In the genomic region with DNA sequence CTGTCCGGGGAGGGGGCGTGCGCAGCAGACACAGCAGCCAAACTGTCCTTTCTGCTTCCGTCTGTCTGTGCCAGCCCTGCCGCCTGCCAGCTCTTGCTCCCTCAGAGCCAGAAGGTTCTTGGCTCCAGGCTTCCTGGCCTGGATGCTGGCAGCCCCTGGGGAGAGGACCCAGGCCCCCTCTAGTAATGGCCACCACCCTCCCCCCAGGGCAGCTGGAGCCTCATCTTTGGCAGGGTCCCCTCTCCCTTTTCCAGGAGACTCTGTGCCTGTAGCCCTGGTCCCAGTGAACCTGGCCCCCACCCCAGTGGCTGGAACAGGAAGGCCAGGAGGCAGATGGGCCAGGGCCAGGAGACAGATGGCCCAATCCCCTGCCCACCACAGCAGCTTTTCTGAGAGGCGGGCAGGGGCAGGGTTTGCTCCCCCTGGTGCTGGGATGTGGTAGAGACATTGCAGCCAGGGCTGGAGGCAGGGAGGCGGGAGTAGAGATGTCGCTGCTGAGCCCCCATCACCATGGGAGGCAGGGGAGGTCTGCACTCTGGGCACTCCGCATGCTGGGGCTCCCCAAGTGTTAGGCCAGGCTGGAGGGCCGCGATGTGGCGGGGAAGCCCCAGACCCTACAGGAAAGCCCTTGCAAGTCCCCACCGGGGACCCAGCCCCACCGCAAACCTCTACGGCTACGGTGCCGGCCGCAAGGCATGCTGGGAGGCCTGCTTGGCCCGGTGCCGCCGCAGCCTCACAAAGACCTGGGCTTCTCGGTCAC, we compare ENCODE assay signal across 8 cellular contexts. TPM values are rescaled to one million over a fixed set of nuclear protein-coding genes. Genes with fewer than 3 reads are reported as not detected.
DNase-seq lines count a peak whose midpoint lies in the region; ATAC-seq, FAIRE-seq and TF ChIP-seq lines count a peak whose summit lies in the region.

No MANE protein-coding gene starts in this region.

- peak overlapping the region; percentile 53 for H3K4me3 Mint-ChIP-seq in activated CD4-positive, alpha-beta T cell treated with anti-CD3 and anti-CD28 coated beads for 36 hours
- H3K4me3 Mint-ChIP-seq in central memory CD8-positive, alpha-beta T cell: peak overlapping the region; percentile 23

- DNase-seq in GM12892 (ENCODE audit: insufficient read length): peak; percentile 79
- peak; percentile 49 for DNase-seq in NCI-H2107 treated with DMSO at 0.1 percent for 48 hours (lab: John Stamatoyannopoulos, UW; ENCODE audit: unreplicated experiment)
- peak; percentile 85 for DNase-seq in activated CD4-positive, alpha-beta T cell treated with anti-CD3 and anti-CD28 coated beads for 36 hours
- DNase-seq in central memory CD8-positive, alpha-beta T cell (ENCODE audit: low spot score in 2 of 2): peak; percentile 29 to 59
- DNase-seq in stimulated activated CD4-positive, alpha-beta T cell treated with anti-CD3 and anti-CD28 coated beads, Interleukin-4, amount 100 ng/mL, for 1 hour: peak; percentile 72

- H3K27me3 ChIP-seq in layer of hippocampus (ENCODE audit: control insufficient read depth, insufficient read depth, low read length): no peaks in the 10 kb centered on the region

- ATAC-seq in activated CD4-positive, alpha-beta T cell treated with anti-CD3 and anti-CD28 coated beads for 36 hours: peak; percentile 75
- ATAC-seq in central memory CD8-positive, alpha-beta T cell (replicated peaks; ENCODE audit: extremely low read depth, poor library complexity, severe bottlenecking): peak; percentile 45
- ATAC-seq in HG02610 (IDR thresholded peaks at IDR 0.05; ENCODE audit: unreplicated experiment) (no peak), HG02840 (IDR thresholded peaks at IDR 0.05; ENCODE audit: low FRiP score, unreplicated experiment) (no peak)

- FAIRE-seq in GM12892 (lab: Jason Lieb, UNC): no peak

- no peaks in the 10 kb centered on the region for H3K9me3 Mint-ChIP-seq in activated CD4-positive, alpha-beta T cell treated with anti-CD3 and anti-CD28 coated beads for 36 hours (ENCODE audit: low read depth)
- no peaks in the 10 kb centered on the region for H3K9me3 Mint-ChIP-seq in central memory CD8-positive, alpha-beta T cell

- H3K4me1 Mint-ChIP-seq in activated CD4-positive, alpha-beta T cell treated with anti-CD3 and anti-CD28 coated beads for 36 hours: peaks cover 14% of the 10 kb centered on the region
- peaks cover 6% of the 10 kb centered on the region for H3K4me1 Mint-ChIP-seq in central memory CD8-positive, alpha-beta T cell

- CTCF ChIA-PET in activated CD4-positive, alpha-beta T cell treated with anti-CD3 and anti-CD28 coated beads for 36 hours (lab: Charles Lee): interaction anchor here (0.6 to 4.1 kb wide), 33 partner anchors 8 to 505 kb away, joined by 3 to 22 read pairs (median 4); a partner anchor contains a TSS

- intact Hi-C loops in activated CD4-positive, alpha-beta T cell treated with anti-CD3 and anti-CD28 coated beads for 36 hours (cut with DNase I, micrococcal nuclease): loop anchor here (1.0 to 5.0 kb wide), 5 partner anchors 28 to 74 kb away; a partner anchor contains a TSS

- POLR2A ChIA-PET in activated CD4-positive, alpha-beta T cell treated with anti-CD3 and anti-CD28 coated beads for 36 hours (lab: Charles Lee): interaction anchor here (0.8 to 1.7 kb wide), 4 partner anchors 9 to 53 kb away, joined by 3 to 4 read pairs (median 4); no protein-coding TSS in a partner anchor

- H3K27ac Mint-ChIP-seq in activated CD4-positive, alpha-beta T cell treated with anti-CD3 and anti-CD28 coated beads for 36 hours: peak overlapping the region; percentile 87
- no peak overlapping the region for H3K27ac Mint-ChIP-seq in central memory CD8-positive, alpha-beta T cell (ENCODE audit: low read depth)

- H3K36me3 Mint-ChIP-seq in activated CD4-positive, alpha-beta T cell treated with anti-CD3 and anti-CD28 coated beads for 36 hours (ENCODE audit: low read depth): peaks cover 17% of the 10 kb centered on the region
- peaks cover 27% of the 10 kb centered on the region for H3K36me3 Mint-ChIP-seq in central memory CD8-positive, alpha-beta T cell (ENCODE audit: insufficient read depth)

- H3K27me3 Mint-ChIP-seq in activated CD4-positive, alpha-beta T cell treated with anti-CD3 and anti-CD28 coated beads for 36 hours: no peaks in the 10 kb centered on the region
- no peaks in the 10 kb centered on the region for H3K27me3 Mint-ChIP-seq in central memory CD8-positive, alpha-beta T cell

- TF ChIP-seq POLR2A in GM12892 (IDR thresholded peaks at IDR 0.05; ENCODE audit: low read depth, low read length): no peak

- H3K27ac ChIP-seq in layer of hippocampus (ENCODE audit: low read depth, low read length): peak overlapping the region; percentile 66

RNA-seq across cellular contexts. Expression of a gene that starts 16.7 kb away (rescaled TPM):
- polyA plus RNA-seq in GM12892 (2012; ENCODE audit: missing spikeins): 18.6 TPM
- 100 to 1,000 TPM; 106 to 133 TPM for total RNA-seq in activated CD4-positive, alpha-beta T cell treated with anti-CD3 and anti-CD28 coated beads for 36 hours

RNA-seq across cellular contexts. Expression of a gene that starts 27.7 kb away (rescaled TPM):
- 51.0 TPM for polyA plus RNA-seq in GM12892 (2012; ENCODE audit: missing spikeins)
- 10 to 100 TPM; 68.7 to 74.1 TPM for total RNA-seq in activated CD4-positive, alpha-beta T cell treated with anti-CD3 and anti-CD28 coated beads for 36 hours

RNA-seq across cellular contexts. Expression of a gene that starts 42.9 kb away (rescaled TPM):
- 26.4 TPM for polyA plus RNA-seq in GM12892 (2012; ENCODE audit: missing spikeins)
- 10 to 100 TPM; 24.5 to 33.7 TPM for total RNA-seq in activated CD4-positive, alpha-beta T cell treated with anti-CD3 and anti-CD28 coated beads for 36 hours

RNA-seq across cellular contexts. Expression of a gene that starts 50.9 kb away (rescaled TPM):
- polyA plus RNA-seq in GM12892 (2012; ENCODE audit: missing spikeins): 1.3 TPM
- total RNA-seq in activated CD4-positive, alpha-beta T cell treated with anti-CD3 and anti-CD28 coated beads for 36 hours: 10 to 100 TPM; 13.4 to 19.9 TPM

Comparison
In these comparisons a context has a peak if more than half of its experiments do, and no peak if none do; other contexts are left out.
1. ATAC-seq: peak in activated CD4-positive, alpha-beta T cell treated with anti-CD3 and anti-CD28 coated beads for 36 hours (single experiment) and central memory CD8-positive, alpha-beta T cell (single experiment); none in HG02610 (single experiment) and HG02840 (single experiment).
2. Peak in every context shown above with its lines, with median percentiles within 50 percentile points of each other: DNase-seq.